Comparison of ENCODE assay signal across 20 cellular contexts in genomic region chr12:115388139-115388538, GRCh38.
"Had no signal": no experiment of that assay in that cellular context is flagged by ENCODE, and none has a peak within 500 bp of the region (broad histone marks: within the 10 kb centered on the region; RNA-seq: fewer than 3 reads in every experiment).

No MANE protein-coding gene starts in this region.

- H3K27me3 ChIP-seq: breast epithelium, right atrium auricular region, tibial nerve had no signal

- H3K4me1 ChIP-seq: breast epithelium, left ventricle myocardium inferior, psoas muscle, right atrium auricular region, tibial nerve had no signal

- H3K4me3 ChIP-seq: breast epithelium, left ventricle myocardium inferior, psoas muscle, right atrium auricular region, tibial nerve had no signal

- FAIRE-seq: colon, frontal cortex had no signal

- DNase-seq: activated CD8-positive, alpha-beta memory T cell treated with anti-CD3 and anti-CD28 coated beads for 24 hours; activated CD8-positive, alpha-beta memory T cell treated with anti-CD3 and anti-CD28 coated beads, Interleukin-2, amount 50 U/mL, for 4 hours; activated naive CD4-positive, alpha-beta T cell; activated naive CD8-positive, alpha-beta T cell treated with anti-CD3 and anti-CD28 coated beads for 36 hours; activated T-cell treated with anti-CD3 and anti-CD28 coated beads, Interleukin-2, amount 50 U/mL, for 4 hours; amniotic stem cell; effector memory CD4-positive, alpha-beta T cell; hypothalamus; left ventricle myocardium inferior; midbrain; natural killer cell; psoas muscle; stimulated activated CD4-positive, alpha-beta T cell treated with anti-CD3 and anti-CD28 coated beads, Interleukin-1b, Interleukin-23, amount 100 ng/mL, for 48 hours; T-helper 17 cell had no signal

- H3K9me3 ChIP-seq: psoas muscle had no signal

- H3K27ac ChIP-seq: breast epithelium, left ventricle myocardium inferior, psoas muscle, right atrium auricular region, tibial nerve had no signal

- H3K36me3 ChIP-seq: breast epithelium, left ventricle myocardium inferior, right atrium auricular region, tibial nerve had no signal

- ATAC-seq: activated T-cell treated with anti-CD3 and anti-CD28 coated beads, Interleukin-2, amount 50 U/mL, for 4 hours; esophagus mucosa; natural killer cell; psoas muscle; T-helper 17 cell had no signal
